25 cellular contexts compared by ENCODE assay signal in the genomic region with DNA sequence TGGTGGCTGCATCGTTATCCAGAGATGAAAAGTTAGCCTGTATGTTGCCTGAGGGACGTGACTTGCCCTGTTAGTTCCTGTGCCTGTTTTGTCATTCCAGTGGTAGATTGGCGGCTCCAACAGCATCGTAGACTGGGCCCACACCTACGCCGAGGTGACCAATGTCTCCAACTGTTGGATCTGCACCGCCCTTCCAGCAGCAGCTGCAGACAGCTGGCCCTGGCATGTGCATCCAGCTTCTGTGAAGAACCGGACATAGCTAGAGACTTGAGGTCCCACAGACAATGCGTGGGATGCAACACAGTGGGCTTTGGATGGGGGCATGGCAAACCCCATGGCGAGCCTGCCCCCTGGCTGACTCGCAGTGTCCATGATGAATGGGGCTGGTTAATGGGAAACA.
"Had no signal": no experiment of that assay in that cellular context is flagged by ENCODE, and none has a peak within 500 bp of the region (broad histone marks: within the 10 kb centered on the region; RNA-seq: fewer than 3 reads in every experiment).

No MANE protein-coding gene starts in this region.

- H3K9me3 Mint-ChIP-seq: endodermal cell; immature natural killer cell; naive thymus-derived CD8-positive, alpha-beta T cell; stimulated activated effector memory CD8-positive, alpha-beta T cell treated with anti-CD3 and anti-CD28 coated beads, Interleukin-12 subunit alpha, Interleukin-12 subunit beta, amount 100 ng/mL, for 72 hours had no signal

- ATAC-seq: esophagus mucosa; foreskin keratinocyte; naive thymus-derived CD8-positive, alpha-beta T cell; pancreas; sciatic nerve; stimulated activated effector memory CD8-positive, alpha-beta T cell treated with anti-CD3 and anti-CD28 coated beads, Interleukin-12 subunit alpha, Interleukin-12 subunit beta, amount 100 ng/mL, for 72 hours had no signal

- H3K9me3 ChIP-seq: neutrophil, pancreas, stomach, testis, tibial artery had no signal

- H3K36me3 Mint-ChIP-seq: immature natural killer cell; naive thymus-derived CD8-positive, alpha-beta T cell; stimulated activated effector memory CD8-positive, alpha-beta T cell treated with anti-CD3 and anti-CD28 coated beads, Interleukin-12 subunit alpha, Interleukin-12 subunit beta, amount 100 ng/mL, for 72 hours; type B pancreatic cell had no signal

- H3K27me3 ChIP-seq: foreskin keratinocyte, pancreas, stomach, testis, tibial artery had no signal

- H3K4me3 ChIP-seq: pancreas, stomach, testis, tibial artery had no signal

- H3K27me3 Mint-ChIP-seq: type B pancreatic cell had no signal

- H3K4me3 Mint-ChIP-seq: endodermal cell; immature natural killer cell; naive thymus-derived CD8-positive, alpha-beta T cell; stimulated activated effector memory CD8-positive, alpha-beta T cell treated with anti-CD3 and anti-CD28 coated beads, Interleukin-12 subunit alpha, Interleukin-12 subunit beta, amount 100 ng/mL, for 72 hours; type B pancreatic cell had no signal

- DNase-seq: central memory CD4-positive, alpha-beta T cell; effector CD8-positive, alpha-beta T cell; foreskin keratinocyte; glutamatergic neuron; hypothalamus; immature natural killer cell; islet precursor cell; kidney glomerular epithelial cell; midbrain; naive thymus-derived CD8-positive, alpha-beta T cell; pancreas; retina; stimulated activated CD4-positive, alpha-beta T cell treated with anti-CD3 and anti-CD28 coated beads, Interleukin-2, amount 100 ng/mL, for 24 hours; stimulated activated CD4-positive, alpha-beta T cell treated with anti-CD3 and anti-CD28 coated beads, Interleukin-4, amount 100 ng/mL, for 24 hours; stimulated activated naive CD4-positive, alpha-beta T cell treated with Interleukin-2 at 50 U/mL for 16 hours; stomach; testis; tibial artery had no signal

- H3K36me3 ChIP-seq: neutrophil, pancreas, stomach, tibial artery had no signal

- H3K27ac Mint-ChIP-seq: endodermal cell; immature natural killer cell; naive thymus-derived CD8-positive, alpha-beta T cell; stimulated activated effector memory CD8-positive, alpha-beta T cell treated with anti-CD3 and anti-CD28 coated beads, Interleukin-12 subunit alpha, Interleukin-12 subunit beta, amount 100 ng/mL, for 72 hours; type B pancreatic cell had no signal

- H3K27ac ChIP-seq: epithelial cell of prostate, foreskin keratinocyte, neutrophil, pancreas, stomach, testis, tibial artery had no signal
